In the genomic region with DNA sequence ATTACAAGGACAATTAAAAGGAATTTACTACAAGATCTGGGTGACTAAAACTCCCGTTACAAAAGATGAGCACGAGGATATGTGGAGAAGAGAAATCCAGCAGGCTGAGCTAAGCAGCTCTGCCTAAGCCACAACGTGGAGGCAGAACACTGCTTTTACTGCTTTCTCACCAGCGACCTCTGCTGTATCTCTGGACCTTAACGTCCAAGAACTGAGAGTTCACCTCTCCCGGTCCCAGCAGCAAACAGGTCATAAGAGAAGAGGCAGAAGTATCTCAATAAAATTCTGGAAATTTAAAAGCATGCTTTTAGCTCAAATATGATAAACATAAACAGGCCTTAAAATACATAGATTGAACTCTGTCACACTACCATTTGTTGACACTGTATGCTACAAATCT, we compare ENCODE assay signal across 8 cellular contexts.
DNase-seq lines count a peak whose midpoint lies in the region; ATAC-seq, FAIRE-seq and TF ChIP-seq lines count a peak whose summit lies in the region.
"Had no signal": no experiment of that assay in that cellular context is flagged by ENCODE, and none has a peak within 500 bp of the region (broad histone marks: within the 10 kb centered on the region; RNA-seq: fewer than 3 reads in every experiment).

No MANE protein-coding gene starts in this region.

- no peaks in the 10 kb centered on the region for H3K27me3 Mint-ChIP-seq in effector memory CD8-positive, alpha-beta T cell

- in situ Hi-C loops in KBM-7 (cut with MboI; ENCODE audit: low pct_unique_long_range_greater_than_20kb, low sequenced_read_pairs): no loop called here

- H3K36me3 Mint-ChIP-seq in effector memory CD8-positive, alpha-beta T cell (ENCODE audit: insufficient read depth): no peaks in the 10 kb centered on the region

- peak; percentile 43; the same call in 1 of the 3 replicates for TF ChIP-seq CTCF in GM12872 (IDR thresholded peaks at IDR 0.05; ENCODE audit: insufficient read depth, low read depth, low read length)
- peak; percentile 56 for TF ChIP-seq CTCF in bronchial epithelial cell (IDR thresholded peaks at IDR 0.05; ENCODE audit: insufficient read depth, low read length, severe bottlenecking)
- TF ChIP-seq CTCF in left lung (IDR thresholded peaks at IDR 0.05): peak in 1 of 2 donors; percentile 17

- H3K36me3 ChIP-seq in bronchial epithelial cell (ENCODE audit: control insufficient read depth, insufficient read depth, low read length) (peaks cover 1% of the 10 kb centered on the region), left lung (no peaks in the 10 kb centered on the region)

- DNase-seq in KBM-7: peak; percentile 37
- peak; percentile 53 for DNase-seq in bronchial epithelial cell (ENCODE audit: low read depth)
- DNase-seq in left lung: no peak
- DNase-seq in NOMO-1 (lab: John Stamatoyannopoulos, UW; ENCODE audit: unreplicated experiment in 2 of 2): no peak
- DNase-seq in DMS79 (lab: John Stamatoyannopoulos, UW): no peak
- DNase-seq in effector memory CD8-positive, alpha-beta T cell: no peak

- H3K27ac Mint-ChIP-seq in effector memory CD8-positive, alpha-beta T cell: no peak overlapping the region

- H3K9me3 ChIP-seq in left lung: no peaks in the 10 kb centered on the region

- H3K4me3 ChIP-seq in bronchial epithelial cell (ENCODE audit: low read depth, low read length) (no peak overlapping the region), left lung (no peak overlapping the region)
- H3K4me3 ChIP-seq: SK-N-MC had no signal

- ATAC-seq in left lung: peak; percentile 84
- no peak for ATAC-seq in effector memory CD8-positive, alpha-beta T cell (replicated peaks)

- intact Hi-C loops in left lung (cut with DNase I): no loop called here

- H3K27me3 ChIP-seq in bronchial epithelial cell (ENCODE audit: control insufficient read depth, insufficient read depth, low read length): no peaks in the 10 kb centered on the region
- H3K27me3 ChIP-seq in left lung: no peaks in the 10 kb centered on the region

- no peak overlapping the region for H3K4me3 Mint-ChIP-seq in effector memory CD8-positive, alpha-beta T cell

- no peak overlapping the region for H3K27ac ChIP-seq in left lung
- H3K27ac ChIP-seq: SK-N-MC had no signal

- H3K9me3 Mint-ChIP-seq in effector memory CD8-positive, alpha-beta T cell: peaks cover 5% of the 10 kb centered on the region in 2 donors

- H3K4me1 ChIP-seq in left lung: no peaks in the 10 kb centered on the region

- no peak for FAIRE-seq in bronchial epithelial cell (lab: Jason Lieb, UNC)

- H3K4me1 Mint-ChIP-seq in effector memory CD8-positive, alpha-beta T cell (ENCODE audit: low read depth in 2 of 2): no peaks in the 10 kb centered on the region

Comparison
In these comparisons a context has a peak if more than half of its experiments do, and no peak if none do; other contexts are left out.
1. DNase-seq: peak in KBM-7 (single experiment) and bronchial epithelial cell (single experiment); none in left lung (0 of 2), NOMO-1 (0 of 2), DMS79 (single experiment) and effector memory CD8-positive, alpha-beta T cell (0 of 3).